In the genomic region with DNA sequence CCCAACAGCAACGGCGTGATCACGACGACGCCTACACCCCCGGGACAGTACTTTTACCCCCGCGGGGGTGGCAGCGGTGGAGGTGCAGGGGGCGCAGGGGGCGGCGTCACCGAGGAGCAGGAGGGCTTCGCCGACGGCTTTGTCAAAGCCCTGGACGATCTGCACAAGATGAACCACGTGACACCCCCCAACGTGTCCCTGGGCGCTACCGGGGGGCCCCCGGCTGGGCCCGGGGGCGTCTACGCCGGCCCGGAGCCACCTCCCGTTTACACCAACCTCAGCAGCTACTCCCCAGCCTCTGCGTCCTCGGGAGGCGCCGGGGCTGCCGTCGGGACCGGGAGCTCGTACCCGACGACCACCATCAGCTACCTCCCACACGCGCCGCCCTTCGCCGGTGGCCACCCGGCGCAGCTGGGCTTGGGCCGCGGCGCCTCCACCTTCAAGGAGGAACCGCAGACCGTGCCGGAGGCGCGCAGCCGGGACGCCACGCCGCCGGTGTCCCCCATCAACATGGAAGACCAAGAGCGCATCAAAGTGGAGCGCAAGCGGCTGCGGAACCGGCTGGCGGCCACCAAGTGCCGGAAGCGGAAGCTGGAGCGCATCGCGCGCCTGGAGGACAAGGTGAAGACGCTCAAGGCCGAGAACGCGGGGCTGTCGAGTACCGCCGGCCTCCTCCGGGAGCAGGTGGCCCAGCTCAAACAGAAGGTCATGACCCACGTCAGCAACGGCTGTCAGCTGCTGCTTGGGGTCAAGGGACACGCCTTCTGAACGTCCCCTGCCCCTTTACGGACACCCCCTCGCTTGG, we compare ENCODE assay signal across 1 cellular context.
TF ChIP-seq lines count a peak whose summit lies in the region.

No MANE protein-coding gene starts in this region.

TF ChIP-seq in HepG2, 621 proteins besides CTCF, POLR2A, EP300 and RAD21 (continued from another document and continues in another):
- no peak for TF ChIP-seq JUND (CRISPR knock-in tag; IDR thresholded peaks at IDR 0.05)
- no peak for TF ChIP-seq MATR3 (CRISPR knock-in tag; IDR thresholded peaks at IDR 0.05)
- TF ChIP-seq SIN3A (IDR thresholded peaks at IDR 0.05; ENCODE audit: borderline replicate concordance, low read depth, low read length) = 0 out of 2 replicates have a peak, but pooled peaks have one; percentile 46
- TF ChIP-seq, protein P1, sequence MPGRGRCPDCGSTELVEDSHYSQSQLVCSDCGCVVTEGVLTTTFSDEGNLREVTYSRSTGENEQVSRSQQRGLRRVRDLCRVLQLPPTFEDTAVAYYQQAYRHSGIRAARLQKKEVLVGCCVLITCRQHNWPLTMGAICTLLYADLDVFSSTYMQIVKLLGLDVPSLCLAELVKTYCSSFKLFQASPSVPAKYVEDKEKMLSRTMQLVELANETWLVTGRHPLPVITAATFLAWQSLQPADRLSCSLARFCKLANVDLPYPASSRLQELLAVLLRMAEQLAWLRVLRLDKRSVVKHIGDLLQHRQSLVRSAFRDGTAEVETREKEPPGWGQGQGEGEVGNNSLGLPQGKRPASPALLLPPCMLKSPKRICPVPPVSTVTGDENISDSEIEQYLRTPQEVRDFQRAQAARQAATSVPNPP (CRISPR knock-in tag; IDR thresholded peaks at IDR 0.05) = no peak
- TF ChIP-seq ZNF768 (CRISPR knock-in tag; IDR thresholded peaks at IDR 0.05) = 0 out of 2 replicates have a peak, but pooled peaks have one; percentile 21
- TF ChIP-seq BRCA1 (CRISPR knock-in tag; IDR thresholded peaks at IDR 0.05) = no peak
- no peak for TF ChIP-seq ZNF75D (CRISPR knock-in tag; IDR thresholded peaks at IDR 0.05; ENCODE audit: borderline replicate concordance)
- TF ChIP-seq ZNF329 (CRISPR knock-in tag; IDR thresholded peaks at IDR 0.05; ENCODE audit: low read depth) = no peak
- TF ChIP-seq ZNF205 (CRISPR knock-in tag; IDR thresholded peaks at IDR 0.05) = peak; percentile 38; the same call in 1 of the 2 replicates
- no peak for TF ChIP-seq ELF4 (CRISPR knock-in tag; IDR thresholded peaks at IDR 0.05; ENCODE audit: borderline replicate concordance)
- no peak for TF ChIP-seq RBAK (CRISPR knock-in tag; IDR thresholded peaks at IDR 0.05)
- TF ChIP-seq PHF8 (CRISPR knock-in tag; IDR thresholded peaks at IDR 0.05) = peak; percentile 63
- no peak for TF ChIP-seq PBX2 (CRISPR knock-in tag; IDR thresholded peaks at IDR 0.05)
- no peak for TF ChIP-seq ZNF619 (CRISPR knock-in tag; IDR thresholded peaks at IDR 0.05)
- no peak for TF ChIP-seq CENPX (CRISPR knock-in tag; IDR thresholded peaks at IDR 0.05)
- TF ChIP-seq ZNF251 (CRISPR knock-in tag; IDR thresholded peaks at IDR 0.05) = no peak
- TF ChIP-seq STAG1 (CRISPR knock-in tag; IDR thresholded peaks at IDR 0.05) = no peak
- TF ChIP-seq ZBTB38 (CRISPR knock-in tag; IDR thresholded peaks at IDR 0.05) = peak; percentile 62; the same call in 1 of the 2 replicates
- no peak for TF ChIP-seq TEF (CRISPR knock-in tag; IDR thresholded peaks at IDR 0.05)
- no peak for TF ChIP-seq CEBPG (CRISPR knock-in tag; IDR thresholded peaks at IDR 0.05)
- peak; percentile 30; the same call in 1 of the 2 replicates for TF ChIP-seq CREM (IDR thresholded peaks at IDR 0.05)
- TF ChIP-seq CREM (CRISPR knock-in tag; IDR thresholded peaks at IDR 0.05) = no peak
- peak; percentile 91 for TF ChIP-seq NR2C2 (CRISPR knock-in tag; IDR thresholded peaks at IDR 0.05; ENCODE audit: borderline replicate concordance)
- TF ChIP-seq, protein P2, sequence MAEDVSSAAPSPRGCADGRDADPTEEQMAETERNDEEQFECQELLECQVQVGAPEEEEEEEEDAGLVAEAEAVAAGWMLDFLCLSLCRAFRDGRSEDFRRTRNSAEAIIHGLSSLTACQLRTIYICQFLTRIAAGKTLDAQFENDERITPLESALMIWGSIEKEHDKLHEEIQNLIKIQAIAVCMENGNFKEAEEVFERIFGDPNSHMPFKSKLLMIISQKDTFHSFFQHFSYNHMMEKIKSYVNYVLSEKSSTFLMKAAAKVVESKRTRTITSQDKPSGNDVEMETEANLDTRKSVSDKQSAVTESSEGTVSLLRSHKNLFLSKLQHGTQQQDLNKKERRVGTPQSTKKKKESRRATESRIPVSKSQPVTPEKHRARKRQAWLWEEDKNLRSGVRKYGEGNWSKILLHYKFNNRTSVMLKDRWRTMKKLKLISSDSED (CRISPR knock-in tag; IDR thresholded peaks at IDR 0.05) = peak; percentile 42; the same call in 1 of the 2 replicates
- TF ChIP-seq KDM3A (CRISPR knock-in tag; IDR thresholded peaks at IDR 0.05; ENCODE audit: low read depth) = peak; percentile 58; the same call in 1 of the 2 replicates
- peak; percentile 79 for TF ChIP-seq RBFOX2 (IDR thresholded peaks at IDR 0.05; ENCODE audit: low read depth, low read length)
- no peak for TF ChIP-seq ZNF616 (CRISPR knock-in tag; IDR thresholded peaks at IDR 0.05; ENCODE audit: low read depth)
- 0 out of 2 replicates have a peak, but pooled peaks have one; percentile 32 for TF ChIP-seq MIER3 (CRISPR knock-in tag; IDR thresholded peaks at IDR 0.05; ENCODE audit: borderline replicate concordance)
- TF ChIP-seq, protein P3, sequence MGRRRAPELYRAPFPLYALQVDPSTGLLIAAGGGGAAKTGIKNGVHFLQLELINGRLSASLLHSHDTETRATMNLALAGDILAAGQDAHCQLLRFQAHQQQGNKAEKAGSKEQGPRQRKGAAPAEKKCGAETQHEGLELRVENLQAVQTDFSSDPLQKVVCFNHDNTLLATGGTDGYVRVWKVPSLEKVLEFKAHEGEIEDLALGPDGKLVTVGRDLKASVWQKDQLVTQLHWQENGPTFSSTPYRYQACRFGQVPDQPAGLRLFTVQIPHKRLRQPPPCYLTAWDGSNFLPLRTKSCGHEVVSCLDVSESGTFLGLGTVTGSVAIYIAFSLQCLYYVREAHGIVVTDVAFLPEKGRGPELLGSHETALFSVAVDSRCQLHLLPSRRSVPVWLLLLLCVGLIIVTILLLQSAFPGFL (CRISPR knock-in tag; IDR thresholded peaks at IDR 0.05) = no peak
- TF ChIP-seq ZNF282 (IDR thresholded peaks at IDR 0.05; ENCODE audit: partially characterized antibody) = no peak
- TF ChIP-seq ZBTB14 (CRISPR knock-in tag; IDR thresholded peaks at IDR 0.05) = 0 out of 2 replicates have a peak, but pooled peaks have one; percentile 19
- TF ChIP-seq, protein P4, sequence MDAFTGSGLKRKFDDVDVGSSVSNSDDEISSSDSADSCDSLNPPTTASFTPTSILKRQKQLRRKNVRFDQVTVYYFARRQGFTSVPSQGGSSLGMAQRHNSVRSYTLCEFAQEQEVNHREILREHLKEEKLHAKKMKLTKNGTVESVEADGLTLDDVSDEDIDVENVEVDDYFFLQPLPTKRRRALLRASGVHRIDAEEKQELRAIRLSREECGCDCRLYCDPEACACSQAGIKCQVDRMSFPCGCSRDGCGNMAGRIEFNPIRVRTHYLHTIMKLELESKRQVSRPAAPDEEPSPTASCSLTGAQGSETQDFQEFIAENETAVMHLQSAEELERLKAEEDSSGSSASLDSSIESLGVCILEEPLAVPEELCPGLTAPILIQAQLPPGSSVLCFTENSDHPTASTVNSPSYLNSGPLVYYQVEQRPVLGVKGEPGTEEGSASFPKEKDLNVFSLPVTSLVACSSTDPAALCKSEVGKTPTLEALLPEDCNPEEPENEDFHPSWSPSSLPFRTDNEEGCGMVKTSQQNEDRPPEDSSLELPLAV (CRISPR knock-in tag; conservative IDR thresholded peaks at IDR 0.05; ENCODE audit: low read depth) = no peak
- TF ChIP-seq ZSCAN31 (CRISPR knock-in tag; IDR thresholded peaks at IDR 0.05; ENCODE audit: low read depth) = 0 out of 2 replicates have a peak, but pooled peaks have one; percentile 49
- TF ChIP-seq HBP1 (CRISPR knock-in tag; IDR thresholded peaks at IDR 0.05; ENCODE audit: low read depth) = no peak
- TF ChIP-seq, protein P5, sequence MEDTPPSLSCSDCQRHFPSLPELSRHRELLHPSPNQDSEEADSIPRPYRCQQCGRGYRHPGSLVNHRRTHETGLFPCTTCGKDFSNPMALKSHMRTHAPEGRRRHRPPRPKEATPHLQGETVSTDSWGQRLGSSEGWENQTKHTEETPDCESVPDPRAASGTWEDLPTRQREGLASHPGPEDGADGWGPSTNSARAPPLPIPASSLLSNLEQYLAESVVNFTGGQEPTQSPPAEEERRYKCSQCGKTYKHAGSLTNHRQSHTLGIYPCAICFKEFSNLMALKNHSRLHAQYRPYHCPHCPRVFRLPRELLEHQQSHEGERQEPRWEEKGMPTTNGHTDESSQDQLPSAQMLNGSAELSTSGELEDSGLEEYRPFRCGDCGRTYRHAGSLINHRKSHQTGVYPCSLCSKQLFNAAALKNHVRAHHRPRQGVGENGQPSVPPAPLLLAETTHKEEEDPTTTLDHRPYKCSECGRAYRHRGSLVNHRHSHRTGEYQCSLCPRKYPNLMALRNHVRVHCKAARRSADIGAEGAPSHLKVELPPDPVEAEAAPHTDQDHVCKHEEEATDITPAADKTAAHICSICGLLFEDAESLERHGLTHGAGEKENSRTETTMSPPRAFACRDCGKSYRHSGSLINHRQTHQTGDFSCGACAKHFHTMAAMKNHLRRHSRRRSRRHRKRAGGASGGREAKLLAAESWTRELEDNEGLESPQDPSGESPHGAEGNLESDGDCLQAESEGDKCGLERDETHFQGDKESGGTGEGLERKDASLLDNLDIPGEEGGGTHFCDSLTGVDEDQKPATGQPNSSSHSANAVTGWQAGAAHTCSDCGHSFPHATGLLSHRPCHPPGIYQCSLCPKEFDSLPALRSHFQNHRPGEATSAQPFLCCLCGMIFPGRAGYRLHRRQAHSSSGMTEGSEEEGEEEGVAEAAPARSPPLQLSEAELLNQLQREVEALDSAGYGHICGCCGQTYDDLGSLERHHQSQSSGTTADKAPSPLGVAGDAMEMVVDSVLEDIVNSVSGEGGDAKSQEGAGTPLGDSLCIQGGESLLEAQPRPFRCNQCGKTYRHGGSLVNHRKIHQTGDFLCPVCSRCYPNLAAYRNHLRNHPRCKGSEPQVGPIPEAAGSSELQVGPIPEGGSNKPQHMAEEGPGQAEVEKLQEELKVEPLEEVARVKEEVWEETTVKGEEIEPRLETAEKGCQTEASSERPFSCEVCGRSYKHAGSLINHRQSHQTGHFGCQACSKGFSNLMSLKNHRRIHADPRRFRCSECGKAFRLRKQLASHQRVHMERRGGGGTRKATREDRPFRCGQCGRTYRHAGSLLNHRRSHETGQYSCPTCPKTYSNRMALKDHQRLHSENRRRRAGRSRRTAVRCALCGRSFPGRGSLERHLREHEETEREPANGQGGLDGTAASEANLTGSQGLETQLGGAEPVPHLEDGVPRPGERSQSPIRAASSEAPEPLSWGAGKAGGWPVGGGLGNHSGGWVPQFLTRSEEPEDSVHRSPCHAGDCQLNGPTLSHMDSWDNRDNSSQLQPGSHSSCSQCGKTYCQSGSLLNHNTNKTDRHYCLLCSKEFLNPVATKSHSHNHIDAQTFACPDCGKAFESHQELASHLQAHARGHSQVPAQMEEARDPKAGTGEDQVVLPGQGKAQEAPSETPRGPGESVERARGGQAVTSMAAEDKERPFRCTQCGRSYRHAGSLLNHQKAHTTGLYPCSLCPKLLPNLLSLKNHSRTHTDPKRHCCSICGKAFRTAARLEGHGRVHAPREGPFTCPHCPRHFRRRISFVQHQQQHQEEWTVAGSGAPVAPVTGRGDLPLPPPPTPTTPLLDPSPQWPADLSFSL (CRISPR knock-in tag; IDR thresholded peaks at IDR 0.05) = no peak
- TF ChIP-seq CREBL2 (CRISPR knock-in tag; IDR thresholded peaks at IDR 0.05; ENCODE audit: borderline replicate concordance) = no peak
- no peak; the same call in 1 of the 2 replicates for TF ChIP-seq ZNF691 (CRISPR knock-in tag; IDR thresholded peaks at IDR 0.05; ENCODE audit: borderline replicate concordance, low read depth)
- no peak; the same call in 1 of the 2 replicates for TF ChIP-seq MTA1 (CRISPR knock-in tag; IDR thresholded peaks at IDR 0.05; ENCODE audit: borderline replicate concordance)
